8 cellular contexts compared by ENCODE assay signal in the genomic region with DNA sequence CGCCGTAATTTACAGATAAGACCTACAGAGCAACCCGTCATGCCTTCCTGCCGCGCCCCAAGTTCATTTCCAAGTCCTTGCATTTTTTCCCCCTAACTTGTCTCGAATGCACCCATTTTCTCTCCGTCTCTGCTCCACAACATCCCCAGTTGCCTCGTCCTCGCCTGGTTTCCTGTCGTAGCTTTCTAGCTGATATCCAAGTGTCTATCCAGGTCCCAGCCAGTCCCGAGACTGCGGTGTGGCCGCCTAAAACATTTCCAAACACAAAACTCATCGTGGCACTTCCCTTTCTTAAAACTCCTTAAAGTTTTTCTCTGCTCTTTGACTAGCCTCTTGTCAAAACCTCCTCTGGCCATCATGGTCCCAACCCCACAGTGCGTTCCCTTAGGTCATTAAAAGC. TPM values are rescaled to one million over a fixed set of nuclear protein-coding genes. Genes with fewer than 3 reads are reported as not detected.
A peak's percentile ranks its signal among the peaks of the same experiment; 100 is the strongest.
DNase-seq lines count a peak whose midpoint lies in the region; ATAC-seq, FAIRE-seq and TF ChIP-seq lines count a peak whose summit lies in the region.

No MANE protein-coding gene starts in this region.

- no peak for FAIRE-seq in HepG2 (lab: Jason Lieb, UNC)
- no peak for FAIRE-seq in astrocyte (lab: Jason Lieb, UNC)

- peak overlapping the region; percentile 99 for H2AFZ ChIP-seq in HepG2 (ENCODE audit: low read length)
- peak overlapping the region; percentile 72 for H2AFZ ChIP-seq in astrocyte (ENCODE audit: low read depth, low read length)

- H3K4me3 Mint-ChIP-seq in astrocyte (ENCODE audit: unreplicated experiment) = peak overlapping the region; percentile 99

- no peaks in the 10 kb centered on the region for H3K27me3 ChIP-seq in HepG2 (ENCODE audit: control insufficient read depth in 1 of 2, insufficient read depth in 2 of 2, low read length in 2 of 2)
- no peaks in the 10 kb centered on the region for H3K27me3 ChIP-seq in right lobe of liver
- no peaks in the 10 kb centered on the region for H3K27me3 ChIP-seq in astrocyte (ENCODE audit: insufficient read depth, low read length)
- no peaks in the 10 kb centered on the region for H3K27me3 ChIP-seq in mesendoderm (ENCODE audit: insufficient read depth, low read length, poor library complexity)

- TF ChIP-seq EP300 in HepG2 (IDR thresholded peaks at IDR 0.05; ENCODE audit: low read depth in 2 of 2, low read length in 2 of 2) (no peak), HepG2 (CRISPR knock-in tag; IDR thresholded peaks at IDR 0.05; ENCODE audit: borderline replicate concordance) (no peak)

- H2AK5ac ChIP-seq in mesendoderm (ENCODE audit: low read length) = no peak overlapping the region

- H3K9me3 ChIP-seq in HepG2 (ENCODE audit: low read length) (no peaks in the 10 kb centered on the region), right lobe of liver (no peaks in the 10 kb centered on the region), astrocyte (ENCODE audit: insufficient read depth, low read depth, low read length) (no peaks in the 10 kb centered on the region)

- TF ChIP-seq RAD21 in HepG2 (CRISPR knock-in tag; IDR thresholded peaks at IDR 0.05) = no peak

- peaks cover 47% of the 10 kb centered on the region for H3K4me1 ChIP-seq in HepG2 (ENCODE audit: insufficient read depth, low read length)
- peaks cover 0 to 5% (median 0%) of the 10 kb centered on the region in 4 donors for H3K4me1 ChIP-seq in right lobe of liver
- peaks cover 14% of the 10 kb centered on the region for H3K4me1 ChIP-seq in astrocyte (ENCODE audit: insufficient read depth, low read length)
- H3K4me1 ChIP-seq in mesendoderm (ENCODE audit: control insufficient read depth, low read depth, low read length) = peaks cover 4% of the 10 kb centered on the region

- H3K9ac ChIP-seq in HepG2 (ENCODE audit: insufficient read depth, low read depth, low read length) = peak overlapping the region; percentile 83
- H3K9ac ChIP-seq in astrocyte (ENCODE audit: low read length) = peak overlapping the region; percentile 80
- peak overlapping the region; percentile 20 for H3K9ac ChIP-seq in mesendoderm (ENCODE audit: low read length)

- no peaks in the 10 kb centered on the region for H4K20me1 ChIP-seq in HepG2 (ENCODE audit: insufficient read depth, low read length)
- peaks cover 6% of the 10 kb centered on the region for H4K20me1 ChIP-seq in astrocyte (ENCODE audit: insufficient read depth, low read length)

- H3K4me3 ChIP-seq in HepG2 (replicated peaks in 1 of 3; ENCODE audit: insufficient read depth in 1 of 3, low read depth in 2 of 3, low read length in 3 of 3) = peak overlapping the region in 2 of 3 experiments; percentile 62 to 90; a peak in 5 of 6 replicates
- H3K4me3 ChIP-seq in right lobe of liver = peak overlapping the region in 1 of 3 donors; percentile 55
- peak overlapping the region; percentile 68 for H3K4me3 ChIP-seq in astrocyte (ENCODE audit: insufficient read depth, low read depth, low read length)
- no peak overlapping the region for H3K4me3 ChIP-seq in mesendoderm (ENCODE audit: low read length)

- POLR2A ChIA-PET in HepG2 (lab: Yijun Ruan, JAX) = no interaction called here

- no peaks in the 10 kb centered on the region for H3K36me3 ChIP-seq in HepG2 (replicated peaks in 1 of 2; ENCODE audit: control insufficient read depth in 1 of 2, insufficient read depth in 2 of 2, low read length in 2 of 2)
- H3K36me3 ChIP-seq in right lobe of liver = no peaks in the 10 kb centered on the region
- no peaks in the 10 kb centered on the region for H3K36me3 ChIP-seq in astrocyte (ENCODE audit: insufficient read depth, low read length)
- no peaks in the 10 kb centered on the region for H3K36me3 ChIP-seq in mesendoderm (ENCODE audit: control insufficient read depth, insufficient read depth, low read length)

- intact Hi-C loops in HepG2 (cut with micrococcal nuclease; ENCODE audit: unreplicated experiment) (no loop called here), right lobe of liver (cut with DNase I) (no loop called here)

- ATAC-seq in HepG2 = no peak
- no peak for ATAC-seq in right lobe of liver
- no peak for ATAC-seq in GM21619 (IDR thresholded peaks at IDR 0.05; ENCODE audit: unreplicated experiment)
- no peak for ATAC-seq in HG03175 (IDR thresholded peaks at IDR 0.05; ENCODE audit: unreplicated experiment)
- ATAC-seq in activated CD4-positive, CD25-positive, alpha-beta regulatory T cell treated with anti-CD3 and anti-CD28 coated beads, Interleukin-2, amount 50 U/mL, for 24 hours = no peak

- H3K79me1 ChIP-seq in mesendoderm (ENCODE audit: low read length) = peaks cover 2% of the 10 kb centered on the region

- H2BK15ac ChIP-seq in mesendoderm (replicated peaks; ENCODE audit: low read depth) = no peak overlapping the region

- H3K36me3 Mint-ChIP-seq in astrocyte (ENCODE audit: low read depth, unreplicated experiment) = no peaks in the 10 kb centered on the region

- no peak overlapping the region for H3K18ac ChIP-seq in mesendoderm (ENCODE audit: low read length)

- no peak for TF ChIP-seq POLR2A in HepG2 (IDR thresholded peaks at IDR 0.05; ENCODE audit: insufficient read depth in 1 of 2, low read depth in 2 of 2, low read length in 2 of 2)
- no peak for TF ChIP-seq POLR2A in right lobe of liver (IDR thresholded peaks at IDR 0.05)

- peaks cover 24% of the 10 kb centered on the region for H3K4me1 Mint-ChIP-seq in astrocyte (ENCODE audit: low read depth, unreplicated experiment)

- peak overlapping the region; percentile 34 for H3K56ac ChIP-seq in mesendoderm (ENCODE audit: low read length)

- no peaks in the 10 kb centered on the region for H3K27me3 Mint-ChIP-seq in astrocyte (ENCODE audit: low read depth, unreplicated experiment)

- H3K4ac ChIP-seq in mesendoderm (ENCODE audit: low read depth, low read length) = no peak overlapping the region

- DNase-seq in HepG2 (ENCODE audit: low spot score) (no peak), right lobe of liver (no peak), astrocyte (ENCODE audit: low read depth) (no peak), mesendoderm (no peak)
- no peak for DNase-seq in effector CD4-positive, alpha-beta T cell

- H3K27ac Mint-ChIP-seq in astrocyte (ENCODE audit: unreplicated experiment) = peak overlapping the region; percentile 82

- H2BK5ac ChIP-seq in mesendoderm (ENCODE audit: low read length) = no peak overlapping the region

- no peak overlapping the region for H4K5ac ChIP-seq in mesendoderm (ENCODE audit: low read length)

- H2BK120ac ChIP-seq in mesendoderm (ENCODE audit: low read depth, low read length) = no peak overlapping the region

- H3K9me3 Mint-ChIP-seq in astrocyte (ENCODE audit: unreplicated experiment) = no peaks in the 10 kb centered on the region

- H3K27ac ChIP-seq in HepG2 (ENCODE audit: extremely low read length, insufficient read depth, low read length) = peak overlapping the region; percentile 79
- H3K27ac ChIP-seq in right lobe of liver = no peak overlapping the region
- no peak overlapping the region for H3K27ac ChIP-seq in astrocyte (ENCODE audit: low read depth, low read length)
- no peak overlapping the region for H3K27ac ChIP-seq in mesendoderm (ENCODE audit: low read depth, low read length)

- H3K4me2 ChIP-seq in HepG2 (ENCODE audit: low read depth, low read length) (peak overlapping the region; percentile 91), astrocyte (ENCODE audit: low read length) (peak overlapping the region; percentile 85), mesendoderm (ENCODE audit: low read length) (peak overlapping the region; percentile 13)

- no peak for TF ChIP-seq CTCF in HepG2 (CRISPR knock-in tag; IDR thresholded peaks at IDR 0.05)
- TF ChIP-seq CTCF in right lobe of liver (IDR thresholded peaks at IDR 0.05) = no peak
- no peak for TF ChIP-seq CTCF in astrocyte (IDR thresholded peaks at IDR 0.05; ENCODE audit: insufficient read depth, low read depth, low read length)

- WGBS in HepG2 (ENCODE audit: low lambda C conversion rate) = 96% methylated on average over 15 of the region's 15 CpGs
- 54% methylated on average over 14 of the region's 15 CpGs for WGBS in right lobe of liver (ENCODE audit: insufficient coverage, low coverage, low lambda C conversion rate, missing lambda C conversion rate)
- no CpG with 5 or more reads among the region's 15 CpGs for WGBS in mesendoderm (ENCODE audit: extremely low coverage, insufficient coverage, low lambda C conversion rate)

- H3K79me2 ChIP-seq in HepG2 (ENCODE audit: insufficient read depth, low read length) = peaks cover 27% of the 10 kb centered on the region
- H3K79me2 ChIP-seq in astrocyte (ENCODE audit: insufficient read depth, low read length) = peaks cover 28% of the 10 kb centered on the region
- peaks cover 20% of the 10 kb centered on the region for H3K79me2 ChIP-seq in mesendoderm (ENCODE audit: control insufficient read depth, insufficient read depth, low read length)

- in situ Hi-C loops in HepG2 (cut with HindIII; ENCODE audit: extremely low pct_ligation_motif_present, low pct_unique_long_range_greater_than_20kb) = loop anchor here (10.0 to 25.0 kb wide), 2 partner anchors 1127 to 1566 kb away; no protein-coding TSS in a partner anchor

- no peak overlapping the region for H4K8ac ChIP-seq in mesendoderm (ENCODE audit: low read depth, low read length)

- TSS peak; percentile 85 for BruUV-seq in HepG2 (replicated peaks; lab: Mats Ljungman, UMichigan)

- CTCF ChIA-PET in HepG2 (lab: Yijun Ruan, JAX; ENCODE audit: low intra/inter-chr PET ratio, low total read pairs) = no interaction called here

- no peak overlapping the region for H3K23ac ChIP-seq in mesendoderm (ENCODE audit: low read length)

RNA-seq across cellular contexts. Expression of a gene that starts 1.2 kb away (rescaled TPM):
- total RNA-seq in HepG2 (2016; rRNA removed; fragmentation: Illumina TruSeq; extraction: Trizol) = 30.4 TPM in 2 replicates
- 92.7 and 105 TPM in 2 replicates for total RNA-seq in HepG2 (2016; cell fraction: cytosol; rRNA removed; fragmentation: Illumina TruSeq; extraction: Trizol; ENCODE audit: low read depth)
- total RNA-seq in HepG2 (2016; cell fraction: insoluble cytoplasmic fraction; rRNA removed; fragmentation: Illumina TruSeq; extraction: Trizol) = 26.5 and 31.9 TPM in 2 replicates
- 62.7 and 75.1 TPM in 2 replicates for total RNA-seq in HepG2 (2016; cell fraction: membrane; rRNA removed; fragmentation: Illumina TruSeq; extraction: Trizol)
- 33.2 and 33.6 TPM in 2 replicates for total RNA-seq in HepG2 (2016; cell fraction: nucleus; rRNA removed; fragmentation: Illumina TruSeq; extraction: Trizol)
- polyA plus RNA-seq in HepG2 (2011; rRNA removed) = 4.5 and 5.3 TPM in 2 replicates
- 2.3 and 3.0 TPM in 2 replicates for polyA plus RNA-seq in HepG2 (2011; cell fraction: cytosol; rRNA removed)
- polyA plus RNA-seq in HepG2 (2011; cell fraction: nucleus; rRNA removed) = 5.4 and 9.1 TPM in 2 replicates
- polyA plus RNA-seq in HepG2 (2012) = 2.4 and 4.6 TPM in 2 replicates
- 0.34 and 0.37 TPM in 2 replicates for polyA plus RNA-seq in HepG2 (2016; cell fraction: cytosol; fragmentation: Illumina TruSeq; extraction: Trizol; ENCODE audit: low read depth)
- polyA plus RNA-seq in HepG2 (2016; cell fraction: insoluble cytoplasmic fraction; fragmentation: Illumina TruSeq; extraction: Trizol; ENCODE audit: low read depth) = 8.0 and 11.2 TPM in 2 replicates
- polyA plus RNA-seq in HepG2 (2016; cell fraction: membrane; fragmentation: Illumina TruSeq; extraction: Trizol; ENCODE audit: low read depth) = 1.1 and 1.4 TPM in 2 replicates
- 14.8 and 27.4 TPM in 2 replicates for polyA plus RNA-seq in HepG2 (2016; cell fraction: nucleus; fragmentation: Illumina TruSeq; extraction: Trizol; ENCODE audit: insufficient read depth, low read depth)
- 20.0 and 42.3 TPM in 2 replicates for polyA minus RNA-seq in HepG2 (2011; rRNA and poly(A)+ RNA removed; ENCODE audit: low replicate concordance)
- polyA minus RNA-seq in HepG2 (2011; cell fraction: cytosol; rRNA and poly(A)+ RNA removed) = 16.1 TPM in 2 replicates
- 40.0 and 45.3 TPM in 2 replicates for polyA minus RNA-seq in HepG2 (2011; cell fraction: nucleus; rRNA and poly(A)+ RNA removed)
- 1 to 10 TPM; 1.8 to 6.1 (median 2.2) TPM for total RNA-seq in right lobe of liver
- total RNA-seq in astrocyte = 13.9 and 15.5 TPM in 2 replicates
- polyA plus RNA-seq in mesendoderm (2013, experiment 1 of 2) = 19.8 TPM
- 18.0 TPM for polyA plus RNA-seq in mesendoderm (2013, experiment 2 of 2)

Comparison
In these comparisons a context has a peak if more than half of its experiments do, and no peak if none do; other contexts are left out.
1. H3K4me2 ChIP-seq: peak in every context shown above with its lines; median percentile 91 in HepG2; 85 in astrocyte; 13 in mesendoderm.
2. H3K9ac ChIP-seq: peak in every context shown above with its lines; median percentile 83 in HepG2; 80 in astrocyte; 20 in mesendoderm.